1 cellular context compared by ENCODE assay signal in the genomic region with DNA sequence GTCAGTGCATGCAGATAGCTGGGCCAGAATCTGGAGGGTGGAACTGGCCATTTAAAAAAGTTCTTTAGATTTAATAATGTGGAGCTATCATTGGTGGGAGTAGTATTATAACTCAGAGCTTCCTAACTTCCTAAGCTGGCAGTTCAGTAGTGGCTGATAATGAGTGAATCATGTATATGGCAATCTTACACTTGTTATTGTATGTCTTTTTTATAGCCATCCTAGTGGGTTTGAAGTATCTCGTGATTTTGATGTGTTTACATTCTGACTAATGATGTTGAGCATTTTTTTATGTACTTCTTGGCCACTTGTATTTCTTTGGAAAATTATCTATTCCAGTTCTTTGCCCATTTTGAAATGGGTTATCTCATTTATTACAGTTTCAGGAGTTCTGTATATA.
TF ChIP-seq lines count a peak whose summit lies in the region.

No MANE protein-coding gene starts in this region.

TF ChIP-seq in HEK293, 187 proteins besides CTCF, POLR2A, EP300 and RAD21 (continued from another document):
- TF ChIP-seq, protein P1, sequence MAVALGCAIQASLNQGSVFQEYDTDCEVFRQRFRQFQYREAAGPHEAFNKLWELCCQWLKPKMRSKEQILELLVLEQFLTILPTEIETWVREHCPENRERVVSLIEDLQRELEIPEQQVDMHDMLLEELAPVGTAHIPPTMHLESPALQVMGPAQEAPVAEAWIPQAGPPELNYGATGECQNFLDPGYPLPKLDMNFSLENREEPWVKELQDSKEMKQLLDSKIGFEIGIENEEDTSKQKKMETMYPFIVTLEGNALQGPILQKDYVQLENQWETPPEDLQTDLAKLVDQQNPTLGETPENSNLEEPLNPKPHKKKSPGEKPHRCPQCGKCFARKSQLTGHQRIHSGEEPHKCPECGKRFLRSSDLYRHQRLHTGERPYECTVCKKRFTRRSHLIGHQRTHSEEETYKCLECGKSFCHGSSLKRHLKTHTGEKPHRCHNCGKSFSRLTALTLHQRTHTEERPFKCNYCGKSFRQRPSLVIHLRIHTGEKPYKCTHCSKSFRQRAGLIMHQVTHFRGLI (tag by site-specific recombination; IDR thresholded peaks at IDR 0.05): no peak
- no peak for TF ChIP-seq ZNF311 (tag by site-specific recombination; IDR thresholded peaks at IDR 0.05; ENCODE audit: borderline replicate concordance)
- TF ChIP-seq SCRT2 (tag by site-specific recombination; IDR thresholded peaks at IDR 0.05): no peak
- TF ChIP-seq ZNF785 (tag by site-specific recombination; IDR thresholded peaks at IDR 0.05): no peak
- TF ChIP-seq GLI2 (tag by site-specific recombination; IDR thresholded peaks at IDR 0.05; ENCODE audit: borderline replicate concordance, low read depth): no peak
- no peak for TF ChIP-seq ZNF433 (tag by site-specific recombination; IDR thresholded peaks at IDR 0.05; ENCODE audit: low read depth)
- TF ChIP-seq, protein P2, sequence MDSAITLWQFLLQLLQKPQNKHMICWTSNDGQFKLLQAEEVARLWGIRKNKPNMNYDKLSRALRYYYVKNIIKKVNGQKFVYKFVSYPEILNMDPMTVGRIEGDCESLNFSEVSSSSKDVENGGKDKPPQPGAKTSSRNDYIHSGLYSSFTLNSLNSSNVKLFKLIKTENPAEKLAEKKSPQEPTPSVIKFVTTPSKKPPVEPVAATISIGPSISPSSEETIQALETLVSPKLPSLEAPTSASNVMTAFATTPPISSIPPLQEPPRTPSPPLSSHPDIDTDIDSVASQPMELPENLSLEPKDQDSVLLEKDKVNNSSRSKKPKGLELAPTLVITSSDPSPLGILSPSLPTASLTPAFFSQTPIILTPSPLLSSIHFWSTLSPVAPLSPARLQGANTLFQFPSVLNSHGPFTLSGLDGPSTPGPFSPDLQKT (IDR thresholded peaks at IDR 0.05; ENCODE audit: borderline replicate concordance, low read depth, low read length): no peak
- no peak for TF ChIP-seq ZNF670 (tag by site-specific recombination; IDR thresholded peaks at IDR 0.05; ENCODE audit: low read depth)
- no peak for TF ChIP-seq ZNF114 (tag by site-specific recombination; IDR thresholded peaks at IDR 0.05)
- no peak for TF ChIP-seq HOXD13 (CRISPR knock-in tag; IDR thresholded peaks at IDR 0.05; ENCODE audit: borderline replicate concordance)
- TF ChIP-seq, protein P3, sequence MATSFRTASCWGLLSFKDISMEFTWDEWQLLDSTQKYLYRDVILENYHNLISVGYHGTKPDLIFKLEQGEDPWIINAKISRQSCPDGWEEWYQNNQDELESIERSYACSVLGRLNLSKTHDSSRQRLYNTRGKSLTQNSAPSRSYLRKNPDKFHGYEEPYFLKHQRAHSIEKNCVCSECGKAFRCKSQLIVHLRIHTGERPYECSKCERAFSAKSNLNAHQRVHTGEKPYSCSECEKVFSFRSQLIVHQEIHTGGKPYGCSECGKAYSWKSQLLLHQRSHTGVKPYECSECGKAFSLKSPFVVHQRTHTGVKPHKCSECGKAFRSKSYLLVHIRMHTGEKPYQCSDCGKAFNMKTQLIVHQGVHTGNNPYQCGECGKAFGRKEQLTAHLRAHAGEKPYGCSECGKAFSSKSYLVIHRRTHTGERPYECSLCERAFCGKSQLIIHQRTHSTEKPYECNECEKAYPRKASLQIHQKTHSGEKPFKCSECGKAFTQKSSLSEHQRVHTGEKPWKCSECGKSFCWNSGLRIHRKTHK (tag by site-specific recombination; IDR thresholded peaks at IDR 0.05): no peak
TF ChIP-seq in HEK293: peak in this region for 10.
